ENCODE assay signal across 8 cellular contexts in the genomic region with DNA sequence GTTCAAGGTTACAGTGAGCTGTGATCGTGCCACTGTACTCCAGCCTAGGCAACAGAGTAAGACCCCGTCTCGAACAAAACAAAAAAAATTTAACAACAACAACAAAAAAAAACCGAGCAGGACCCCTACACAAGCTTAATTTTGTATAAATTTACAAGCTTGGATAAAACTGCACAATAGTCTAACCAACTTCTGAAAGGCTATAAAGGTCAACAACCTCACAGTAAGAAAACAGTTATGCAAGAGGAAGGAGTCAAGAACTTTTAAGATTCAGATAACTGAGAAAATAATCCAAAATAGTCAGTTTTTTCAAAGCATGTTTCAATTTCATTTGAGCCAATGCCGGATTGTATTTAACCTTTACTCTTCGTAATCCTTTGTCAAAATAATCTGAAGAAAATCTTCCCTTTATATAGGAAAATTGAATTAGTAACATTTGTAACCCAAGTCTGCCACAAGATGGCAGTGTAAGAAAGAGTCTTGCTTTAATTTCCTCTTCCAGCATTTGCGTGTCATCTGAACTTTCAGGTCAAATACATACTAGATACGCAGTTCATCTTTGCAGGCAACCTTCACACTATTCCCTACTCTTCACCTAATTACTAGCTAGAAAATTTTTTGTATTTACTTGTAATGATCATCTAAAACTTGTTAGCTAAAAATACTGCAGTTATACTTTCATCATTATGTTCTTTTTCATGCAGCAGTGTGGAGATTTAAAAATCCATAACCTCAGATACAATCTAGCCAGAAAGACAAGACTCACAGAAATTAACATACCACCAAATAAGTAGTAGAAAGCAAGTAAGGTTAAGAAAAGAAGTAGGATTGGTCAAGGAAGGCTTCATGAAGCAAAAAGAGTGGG.
DNase-seq lines count a peak whose midpoint lies in the region; ATAC-seq lines count a peak whose summit lies in the region.

No MANE protein-coding gene starts in this region.

- H3K36me3 ChIP-seq in endocrine pancreas (ENCODE audit: control insufficient read depth, insufficient read depth, low read length): no peaks in the 10 kb centered on the region

- peak overlapping the region; percentile 29 for H3K4me3 ChIP-seq in endocrine pancreas (ENCODE audit: control insufficient read depth, insufficient read depth, low read length)

- H3K9me3 ChIP-seq in endocrine pancreas (ENCODE audit: control insufficient read depth, low read length): no peaks in the 10 kb centered on the region

- ATAC-seq in GM19395 (IDR thresholded peaks at IDR 0.05; ENCODE audit: unreplicated experiment) (peak; percentile 65), HG02938 (IDR thresholded peaks at IDR 0.05; ENCODE audit: unreplicated experiment) (no peak), GM21390 (IDR thresholded peaks at IDR 0.05; ENCODE audit: unreplicated experiment) (no peak)

- peaks cover 14% of the 10 kb centered on the region for H3K4me1 ChIP-seq in endocrine pancreas (ENCODE audit: control insufficient read depth, insufficient read depth, low read length)

- DNase-seq in COR-L47 (lab: John Stamatoyannopoulos, UW): peak; percentile 49
- peak; percentile 78 for DNase-seq in NCI-H1092 treated with DMSO at 0.1 percent for 48 hours (lab: John Stamatoyannopoulos, UW)
- peak; percentile 19 for DNase-seq in SKM-1 (lab: John Stamatoyannopoulos, UW; ENCODE audit: unreplicated experiment)
- peak; percentile 76 for DNase-seq in midbrain (lab: John Stamatoyannopoulos, UW)

- H3K9ac ChIP-seq in endocrine pancreas (ENCODE audit: control insufficient read depth, insufficient read depth, low read length): no peak overlapping the region

- H3K27me3 ChIP-seq in endocrine pancreas (ENCODE audit: control insufficient read depth, insufficient read depth, low read length): no peaks in the 10 kb centered on the region

Comparison
In these comparisons a context has a peak if more than half of its experiments do, and no peak if none do; other contexts are left out.
1. DNase-seq: peak in every context shown above with its lines; median percentile 78 in NCI-H1092 treated with DMSO at 0.1 percent for 48 hours; 76 in midbrain; 49 in COR-L47; 19 in SKM-1.